Comparison of ENCODE assay signal across 1 cellular context in the genomic region with DNA sequence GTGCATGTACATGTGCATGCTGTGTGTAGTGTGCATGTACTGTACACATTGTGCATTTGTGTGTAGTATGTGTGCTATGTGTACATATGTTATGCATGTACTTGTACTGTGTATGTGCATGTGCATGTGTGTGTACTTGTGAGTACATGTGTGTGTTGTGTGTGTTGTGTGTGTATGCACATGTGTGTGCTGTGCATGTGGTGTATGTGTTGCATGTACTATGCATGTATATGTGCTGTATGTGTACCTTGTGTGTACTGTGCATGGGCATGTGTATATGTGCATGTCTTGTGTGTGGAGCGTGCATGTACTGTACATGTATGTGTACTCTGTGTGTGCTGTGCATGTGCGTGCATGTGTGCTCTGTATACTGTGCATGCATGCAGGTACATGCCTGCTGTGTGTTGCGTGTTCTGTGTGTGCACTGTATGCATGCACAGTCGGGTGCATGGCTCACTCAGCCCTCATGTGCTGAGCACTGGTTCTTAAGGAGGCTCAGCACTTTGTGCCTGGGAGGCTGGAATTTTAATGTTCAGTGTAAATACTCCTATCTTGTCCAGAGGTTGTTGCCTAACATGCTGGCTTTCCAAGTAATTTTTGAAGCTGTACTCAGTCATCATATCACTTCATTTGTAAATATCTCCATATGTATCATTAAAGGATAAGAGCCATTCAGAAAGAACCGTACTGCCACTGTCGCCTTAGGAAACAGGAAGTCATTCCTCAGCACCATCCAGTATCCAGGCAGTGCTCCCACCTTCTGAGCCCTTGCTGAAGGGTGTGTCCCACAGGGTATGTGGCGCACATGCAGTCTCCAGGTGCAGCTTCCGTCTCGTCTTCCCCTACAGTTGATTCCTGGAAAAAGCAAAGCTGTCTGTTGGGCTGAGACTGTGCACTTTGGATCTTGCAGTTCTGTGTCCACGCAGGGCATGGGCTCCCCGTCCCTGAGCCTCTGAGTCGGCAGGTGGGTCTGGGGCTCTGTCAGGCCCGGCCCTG.
TF ChIP-seq lines count a peak whose summit lies in the region.

No MANE protein-coding gene starts in this region.

TF ChIP-seq in IMR-90, 13 proteins besides CTCF, POLR2A, EP300 and RAD21:
- TF ChIP-seq RFX5 (IDR thresholded peaks at IDR 0.05; ENCODE audit: low read depth, low read length) (no peak), NFE2L2 (IDR thresholded peaks at IDR 0.05; ENCODE audit: low read depth, low read length) (no peak), SMC3 (IDR thresholded peaks at IDR 0.05; ENCODE audit: low read depth, low read length) (no peak), MXI1 (IDR thresholded peaks at IDR 0.05; ENCODE audit: borderline replicate concordance, low read depth, low read length) (no peak), CEBPB (IDR thresholded peaks at IDR 0.05; ENCODE audit: low read depth, low read length) (no peak), RCOR1 (IDR thresholded peaks at IDR 0.05; ENCODE audit: insufficient replicate concordance, low read length) (no peak), CHD1 (IDR thresholded peaks at IDR 0.05; ENCODE audit: low read depth, low read length) (no peak), FOS (IDR thresholded peaks at IDR 0.05; ENCODE audit: low read depth, low read length) (no peak), BHLHE40 (IDR thresholded peaks at IDR 0.05; ENCODE audit: low read depth, low read length) (no peak), MAZ (IDR thresholded peaks at IDR 0.05; ENCODE audit: borderline replicate concordance, low read depth, low read length) (no peak), MAFK (IDR thresholded peaks at IDR 0.05; ENCODE audit: low read depth, low read length) (no peak)
- TF ChIP-seq, protein P1, sequence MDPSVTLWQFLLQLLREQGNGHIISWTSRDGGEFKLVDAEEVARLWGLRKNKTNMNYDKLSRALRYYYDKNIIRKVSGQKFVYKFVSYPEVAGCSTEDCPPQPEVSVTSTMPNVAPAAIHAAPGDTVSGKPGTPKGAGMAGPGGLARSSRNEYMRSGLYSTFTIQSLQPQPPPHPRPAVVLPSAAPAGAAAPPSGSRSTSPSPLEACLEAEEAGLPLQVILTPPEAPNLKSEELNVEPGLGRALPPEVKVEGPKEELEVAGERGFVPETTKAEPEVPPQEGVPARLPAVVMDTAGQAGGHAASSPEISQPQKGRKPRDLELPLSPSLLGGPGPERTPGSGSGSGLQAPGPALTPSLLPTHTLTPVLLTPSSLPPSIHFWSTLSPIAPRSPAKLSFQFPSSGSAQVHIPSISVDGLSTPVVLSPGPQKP (IDR thresholded peaks at IDR 0.05; ENCODE audit: borderline replicate concordance, low read depth, low read length): no peak
- TF ChIP-seq, protein P2, sequence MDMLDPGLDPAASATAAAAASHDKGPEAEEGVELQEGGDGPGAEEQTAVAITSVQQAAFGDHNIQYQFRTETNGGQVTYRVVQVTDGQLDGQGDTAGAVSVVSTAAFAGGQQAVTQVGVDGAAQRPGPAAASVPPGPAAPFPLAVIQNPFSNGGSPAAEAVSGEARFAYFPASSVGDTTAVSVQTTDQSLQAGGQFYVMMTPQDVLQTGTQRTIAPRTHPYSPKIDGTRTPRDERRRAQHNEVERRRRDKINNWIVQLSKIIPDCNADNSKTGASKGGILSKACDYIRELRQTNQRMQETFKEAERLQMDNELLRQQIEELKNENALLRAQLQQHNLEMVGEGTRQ (IDR thresholded peaks at IDR 0.05; ENCODE audit: low read depth, low read length): no peak
